8 cellular contexts compared by ENCODE assay signal in the genomic region with DNA sequence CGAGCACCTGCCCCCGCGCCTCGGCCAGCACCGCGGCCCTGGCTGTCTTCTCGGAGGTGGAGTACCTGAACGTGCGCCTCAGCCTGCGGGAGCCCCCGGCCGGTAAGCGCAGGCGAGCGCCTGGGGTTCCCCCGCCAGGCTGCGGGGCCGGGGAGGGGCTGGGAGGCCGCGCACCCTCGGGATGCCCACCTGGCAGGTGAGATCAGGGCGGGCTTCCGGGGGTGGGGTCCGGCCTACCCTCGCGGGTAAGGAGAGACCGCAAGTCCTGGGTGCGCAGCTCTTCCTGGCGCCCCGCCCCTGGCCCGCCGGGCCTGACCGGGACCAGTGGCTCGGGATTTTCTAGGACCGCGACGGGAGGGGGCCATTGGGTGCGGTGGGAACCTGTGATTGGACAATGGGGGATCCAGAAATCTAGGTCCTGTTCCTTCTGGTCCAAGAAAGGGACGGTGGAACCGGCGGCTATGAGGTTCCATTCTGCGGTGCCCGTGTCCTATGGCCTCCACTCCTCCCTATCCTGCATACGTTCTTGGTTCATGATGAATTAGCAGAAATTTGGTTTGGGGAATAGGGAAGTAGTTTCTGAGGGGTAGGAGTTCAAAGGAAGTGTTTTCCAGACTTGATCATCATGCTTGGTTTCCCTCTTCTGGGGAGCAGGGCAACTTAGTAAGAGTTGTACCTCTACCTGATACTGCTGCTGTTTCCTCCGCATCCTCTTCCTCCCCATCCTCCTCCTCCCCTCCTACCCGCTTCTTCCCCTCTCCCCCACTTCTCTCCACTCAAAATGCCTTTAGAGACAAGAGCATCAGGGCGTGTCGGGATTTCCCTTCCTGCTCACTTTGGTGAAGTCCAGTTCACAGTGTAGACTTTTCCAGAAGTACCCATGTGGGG. TPM values are rescaled to one million over a fixed set of nuclear protein-coding genes. Genes with fewer than 3 reads are reported as not detected.
DNase-seq lines count a peak whose midpoint lies in the region; ATAC-seq and TF ChIP-seq lines count a peak whose summit lies in the region.

No MANE protein-coding gene starts in this region.

- no peaks in the 10 kb centered on the region for H3K27me3 ChIP-seq in ACC112 (ENCODE audit: insufficient read depth, low read length)
- H3K27me3 ChIP-seq in esophagus squamous epithelium = no peaks in the 10 kb centered on the region
- no peaks in the 10 kb centered on the region for H3K27me3 ChIP-seq in muscle layer of colon (ENCODE audit: control insufficient read depth in 1 of 2, insufficient read depth in 2 of 2, low read length in 2 of 2)
- no peaks in the 10 kb centered on the region for H3K27me3 ChIP-seq in upper lobe of left lung

- CTCF ChIA-PET in HEK293 (lab: Yijun Ruan, JAX) (interaction anchor here (0.7 kb wide), 1 partner anchor 20 kb away, joined by 3 read pairs; no protein-coding TSS in a partner anchor), WTC11 (lab: Charles Lee) (interaction anchor here (0.7 to 1.1 kb wide), 2 partner anchors 217 to 351 kb away, joined by 3 to 6 read pairs; no protein-coding TSS in a partner anchor)

- H3K9me3 ChIP-seq in HEK293 (ENCODE audit: control insufficient read depth, insufficient read depth, low read depth, low read length) (no peaks in the 10 kb centered on the region), esophagus squamous epithelium (no peaks in the 10 kb centered on the region), muscle layer of colon (ENCODE audit: low read length) (no peaks in the 10 kb centered on the region), upper lobe of left lung (no peaks in the 10 kb centered on the region)

- peak overlapping the region; percentile 53; the same call in 1 of the 2 replicates for H3K27ac ChIP-seq in ACC112 (ENCODE audit: low read depth, low read length)
- H3K27ac ChIP-seq in HEK293 (ENCODE audit: extremely low read depth, low read depth, low read length) = peak overlapping the region; percentile 77
- peak overlapping the region; percentile 86 to 94 (median 90) for H3K27ac ChIP-seq in esophagus squamous epithelium
- peak overlapping the region; percentile 75 for H3K27ac ChIP-seq in muscle layer of colon (ENCODE audit: low read depth, low read length)
- H3K27ac ChIP-seq in upper lobe of left lung = peak overlapping the region; percentile 83 to 91 (median 85)

- H3K36me3 Mint-ChIP-seq in WTC11 = no peaks in the 10 kb centered on the region; the same call in 1 of the 2 replicates

- no peaks in the 10 kb centered on the region for H3K9me3 Mint-ChIP-seq in WTC11

- peak; percentile 66 for DNase-seq in WTC11 (ENCODE audit: low spot score)
- DNase-seq in esophagus squamous epithelium (lab: John Stamatoyannopoulos, UW) = no peak
- peak; percentile 60 to 92 for DNase-seq in upper lobe of left lung
- DNase-seq in NAMALWA (ENCODE audit: low spot score) = no peak
- DNase-seq in NCI-H1930 (lab: John Stamatoyannopoulos, UW) = no peak

- intact Hi-C loops in esophagus squamous epithelium (cut with DNase I) = no loop called here

- peak overlapping the region; percentile 88 for H3K4me3 Mint-ChIP-seq in WTC11

- peak overlapping the region; percentile 79 for H3K9ac ChIP-seq in muscle layer of colon (ENCODE audit: low read length)

- H3K36me3 ChIP-seq in ACC112 (ENCODE audit: insufficient read depth, low read length) (no peaks in the 10 kb centered on the region), HEK293 (ENCODE audit: control insufficient read depth in 2 of 2, insufficient read depth in 1 of 2, low read length in 2 of 2) (peaks cover 6 to 8% of the 10 kb centered on the region in 2 experiments; a peak in 2 of 3 replicates), esophagus squamous epithelium (peaks cover 0 to 8% (median 0%) of the 10 kb centered on the region in 3 donors), muscle layer of colon (ENCODE audit: insufficient read depth, low read length) (peaks cover 18% of the 10 kb centered on the region), upper lobe of left lung (peaks cover 0 to 7% (median under 1%) of the 10 kb centered on the region in 4 donors)

- H3K27me3 Mint-ChIP-seq in WTC11 (ENCODE audit: low read depth) = peaks cover 5% of the 10 kb centered on the region

- H3K4me1 ChIP-seq in ACC112 (ENCODE audit: control insufficient read depth, insufficient read depth, low read length, unreplicated experiment) (peaks cover 22% of the 10 kb centered on the region), HEK293 (ENCODE audit: control insufficient read depth, insufficient read depth, low read length) (peaks cover 3% of the 10 kb centered on the region; the same call in 1 of the 2 replicates), esophagus squamous epithelium (peaks cover 5 to 57% (median 20%) of the 10 kb centered on the region in 3 donors), muscle layer of colon (ENCODE audit: insufficient read depth, low read length) (peaks cover 43% of the 10 kb centered on the region), upper lobe of left lung (peaks cover 8 to 37% (median 16%) of the 10 kb centered on the region in 4 donors)

- H3K79me2 ChIP-seq in ACC112 (ENCODE audit: control insufficient read depth, insufficient read depth, low read length, unreplicated experiment) = peaks cover 35% of the 10 kb centered on the region

- TF ChIP-seq CTCF in HEK293 (tag by site-specific recombination; IDR thresholded peaks at IDR 0.05) = no peak
- TF ChIP-seq CTCF in WTC11 (IDR thresholded peaks at IDR 0.05) = no peak
- TF ChIP-seq CTCF in esophagus squamous epithelium (IDR thresholded peaks at IDR 0.05) = no peak
- TF ChIP-seq CTCF in upper lobe of left lung (IDR thresholded peaks at IDR 0.05) = no peak

- TF ChIP-seq POLR2A in esophagus squamous epithelium (IDR thresholded peaks at IDR 0.05) (no peak), upper lobe of left lung (IDR thresholded peaks at IDR 0.05) (peak in 1 of 4 donors; percentile 26)

- ATAC-seq in WTC11 = peak; percentile 11
- peak in 1 of 2 donors; percentile 29 for ATAC-seq in upper lobe of left lung (ENCODE audit: low FRiP score in 2 of 2)

- peaks cover 16% of the 10 kb centered on the region for H3K4me1 Mint-ChIP-seq in WTC11

- peak overlapping the region; percentile 68 for H2AFZ ChIP-seq in ACC112 (ENCODE audit: low read length, unreplicated experiment)

- 7 to 12% methylated on average over 14 to 15 of the region's 48 CpGs for WGBS in esophagus squamous epithelium, 2 donors
- 8 to 21% methylated on average over 10 to 29 of the region's 48 CpGs for WGBS in upper lobe of left lung, 2 donors

- POLR2A ChIA-PET in HEK293 (lab: Yijun Ruan, JAX) = no interaction called here
- POLR2A ChIA-PET in WTC11 (lab: Charles Lee) = no interaction called here

- peak overlapping the region; percentile 49 for H3K27ac Mint-ChIP-seq in WTC11

- H3K4me3 ChIP-seq in ACC112 (ENCODE audit: low read depth, low read length) (peak overlapping the region; percentile 98), HEK293 (ENCODE audit: low read depth, low read length) (peak overlapping the region; percentile 74), esophagus squamous epithelium (peak overlapping the region; percentile 64 to 97 (median 78)), muscle layer of colon (ENCODE audit: low read depth in 1 of 2, low read length in 2 of 2) (peak overlapping the region; percentile 54 to 72), upper lobe of left lung (peak overlapping the region; percentile 66 to 98 (median 77))

- no peak for TF ChIP-seq EP300 in upper lobe of left lung (IDR thresholded peaks at IDR 0.05)

TF ChIP-seq in HEK293, 187 proteins besides CTCF, POLR2A, EP300 and RAD21 (continues in another document):
- TF ChIP-seq ZNF394 (tag by site-specific recombination; IDR thresholded peaks at IDR 0.05; ENCODE audit: borderline replicate concordance) (peak; percentile 51; the same call in 1 of the 2 replicates), ZXDB (tag by site-specific recombination; IDR thresholded peaks at IDR 0.05) (0 out of 2 replicates have a peak, but pooled peaks have one; percentile 34), TCF7L2 (IDR thresholded peaks at IDR 0.05; ENCODE audit: borderline replicate concordance, low read depth, low read length) (no peak)

TF ChIP-seq in WTC11, 78 proteins besides CTCF, POLR2A, EP300 and RAD21 (continues in another document):
- TF ChIP-seq, protein P1, sequence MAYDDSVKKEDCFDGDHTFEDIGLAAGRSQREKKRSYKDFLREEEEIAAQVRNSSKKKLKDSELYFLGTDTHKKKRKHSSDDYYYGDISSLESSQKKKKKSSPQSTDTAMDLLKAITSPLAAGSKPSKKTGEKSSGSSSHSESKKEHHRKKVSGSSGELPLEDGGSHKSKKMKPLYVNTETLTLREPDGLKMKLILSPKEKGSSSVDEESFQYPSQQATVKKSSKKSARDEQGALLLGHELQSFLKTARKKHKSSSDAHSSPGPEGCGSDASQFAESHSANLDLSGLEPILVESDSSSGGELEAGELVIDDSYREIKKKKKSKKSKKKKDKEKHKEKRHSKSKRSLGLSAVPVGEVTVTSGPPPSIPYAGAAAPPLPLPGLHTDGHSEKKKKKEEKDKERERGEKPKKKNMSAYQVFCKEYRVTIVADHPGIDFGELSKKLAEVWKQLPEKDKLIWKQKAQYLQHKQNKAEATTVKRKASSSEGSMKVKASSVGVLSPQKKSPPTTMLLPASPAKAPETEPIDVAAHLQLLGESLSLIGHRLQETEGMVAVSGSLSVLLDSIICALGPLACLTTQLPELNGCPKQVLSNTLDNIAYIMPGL (CRISPR knock-in tag; IDR thresholded peaks at IDR 0.05) = 0 out of 2 replicates have a peak, but pooled peaks have one; percentile 5
- TF ChIP-seq NR2C2 (CRISPR knock-in tag; IDR thresholded peaks at IDR 0.05) = no peak
- TF ChIP-seq, protein P2, sequence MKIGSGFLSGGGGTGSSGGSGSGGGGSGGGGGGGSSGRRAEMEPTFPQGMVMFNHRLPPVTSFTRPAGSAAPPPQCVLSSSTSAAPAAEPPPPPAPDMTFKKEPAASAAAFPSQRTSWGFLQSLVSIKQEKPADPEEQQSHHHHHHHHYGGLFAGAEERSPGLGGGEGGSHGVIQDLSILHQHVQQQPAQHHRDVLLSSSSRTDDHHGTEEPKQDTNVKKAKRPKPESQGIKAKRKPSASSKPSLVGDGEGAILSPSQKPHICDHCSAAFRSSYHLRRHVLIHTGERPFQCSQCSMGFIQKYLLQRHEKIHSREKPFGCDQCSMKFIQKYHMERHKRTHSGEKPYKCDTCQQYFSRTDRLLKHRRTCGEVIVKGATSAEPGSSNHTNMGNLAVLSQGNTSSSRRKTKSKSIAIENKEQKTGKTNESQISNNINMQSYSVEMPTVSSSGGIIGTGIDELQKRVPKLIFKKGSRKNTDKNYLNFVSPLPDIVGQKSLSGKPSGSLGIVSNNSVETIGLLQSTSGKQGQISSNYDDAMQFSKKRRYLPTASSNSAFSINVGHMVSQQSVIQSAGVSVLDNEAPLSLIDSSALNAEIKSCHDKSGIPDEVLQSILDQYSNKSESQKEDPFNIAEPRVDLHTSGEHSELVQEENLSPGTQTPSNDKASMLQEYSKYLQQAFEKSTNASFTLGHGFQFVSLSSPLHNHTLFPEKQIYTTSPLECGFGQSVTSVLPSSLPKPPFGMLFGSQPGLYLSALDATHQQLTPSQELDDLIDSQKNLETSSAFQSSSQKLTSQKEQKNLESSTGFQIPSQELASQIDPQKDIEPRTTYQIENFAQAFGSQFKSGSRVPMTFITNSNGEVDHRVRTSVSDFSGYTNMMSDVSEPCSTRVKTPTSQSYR (CRISPR knock-in tag; IDR thresholded peaks at IDR 0.05) = no peak

RNA-seq across cellular contexts. Expression of a gene that starts 0.8 kb away (rescaled TPM):
- 9.0 to 14.3 TPM (median 14.0 TPM) in 3 replicates for total RNA-seq in WTC11 (2021)
- 10 to 100 TPM in 3 of 4 donors, 1 to 10 TPM in 1; 6.3 to 24.6 (median 12.5) TPM for total RNA-seq in esophagus squamous epithelium
- total RNA-seq in upper lobe of left lung = 10 to 100 TPM; 26.3 to 51.3 (median 36.3) TPM

Comparison
In these comparisons a context has a peak if more than half of its experiments do, and no peak if none do; other contexts are left out.
1. DNase-seq: peak in WTC11 (single experiment) and upper lobe of left lung (2 of 2); none in esophagus squamous epithelium (single experiment), NAMALWA (single experiment) and NCI-H1930 (0 of 2).
2. Peak in every context shown above with its lines, with median percentiles within 50 percentile points of each other: H3K27ac ChIP-seq and H3K4me3 ChIP-seq.